ENCODE assay signal across 27 cellular contexts in the genomic region with DNA sequence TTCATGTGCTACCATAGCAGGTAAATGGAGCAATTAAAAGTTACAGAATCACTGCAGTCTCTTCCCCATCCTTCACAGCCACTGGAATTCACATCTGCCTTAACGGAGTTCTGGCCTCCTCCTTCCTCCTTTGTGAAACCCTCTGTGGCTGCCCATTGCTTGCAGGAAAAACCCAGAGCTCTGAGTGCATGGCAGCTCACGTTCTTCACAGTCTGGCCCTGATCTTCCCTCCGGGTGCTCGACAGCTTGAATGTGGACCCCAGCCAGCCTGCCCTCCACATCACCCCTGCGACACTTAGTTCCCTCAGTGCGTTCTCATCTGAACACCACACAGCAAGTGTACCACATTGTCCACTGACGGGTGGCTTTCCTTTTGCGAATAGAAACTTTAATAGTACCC.
"Had no signal": no experiment of that assay in that cellular context is flagged by ENCODE, and none has a peak within 500 bp of the region (broad histone marks: within the 10 kb centered on the region; RNA-seq: fewer than 3 reads in every experiment).

No MANE protein-coding gene starts in this region.

- H3K9me3 ChIP-seq: esophagus squamous epithelium, left ventricle myocardium inferior, lower lobe of right lung, pancreas, right lobe of liver, suprapubic skin, transverse colon, vagina had no signal

- H3K27me3 ChIP-seq: pancreas, right lobe of liver, suprapubic skin, transverse colon, vagina had no signal

- H3K9me3 Mint-ChIP-seq: effector memory CD8-positive, alpha-beta T cell; immature natural killer cell; natural killer cell; stimulated activated naive CD8-positive, alpha-beta T cell treated with anti-CD3 and anti-CD28 coated beads, Interleukin-15, amount 100 ng/mL, for 72 hours had no signal

- H3K27me3 Mint-ChIP-seq: stimulated activated naive CD8-positive, alpha-beta T cell treated with anti-CD3 and anti-CD28 coated beads, Interleukin-15, amount 100 ng/mL, for 72 hours had no signal

- ATAC-seq: effector memory CD8-positive, alpha-beta T cell; left colon; lower lobe of right lung; natural killer cell; right lobe of liver; stimulated activated naive CD8-positive, alpha-beta T cell treated with anti-CD3 and anti-CD28 coated beads, Interleukin-15, amount 100 ng/mL, for 72 hours had no signal

- H3K36me3 Mint-ChIP-seq: immature natural killer cell, natural killer cell had no signal

- H3K4me3 Mint-ChIP-seq: effector memory CD8-positive, alpha-beta T cell; immature natural killer cell; natural killer cell; stimulated activated naive CD8-positive, alpha-beta T cell treated with anti-CD3 and anti-CD28 coated beads, Interleukin-15, amount 100 ng/mL, for 72 hours had no signal

- H3K36me3 ChIP-seq: esophagus squamous epithelium, heart right ventricle, left ventricle myocardium inferior, lower lobe of right lung, pancreas, right lobe of liver, suprapubic skin, transverse colon, vagina had no signal

- H3K4me3 ChIP-seq: esophagus squamous epithelium, heart right ventricle, left ventricle myocardium inferior, lower lobe of right lung, pancreas, right lobe of liver, suprapubic skin, transverse colon, vagina had no signal

- H3K27ac Mint-ChIP-seq: effector memory CD8-positive, alpha-beta T cell; immature natural killer cell; natural killer cell had no signal

- H3K4me1 Mint-ChIP-seq: immature natural killer cell; natural killer cell; stimulated activated naive CD8-positive, alpha-beta T cell treated with anti-CD3 and anti-CD28 coated beads, Interleukin-15, amount 100 ng/mL, for 72 hours had no signal

- DNase-seq: cortex of kidney; effector memory CD8-positive, alpha-beta T cell; erythroblast; esophagus squamous epithelium; foreskin melanocyte; glutamatergic neuron; heart right ventricle; immature natural killer cell; islet precursor cell; kidney glomerular epithelial cell; left colon; left ventricle myocardium inferior; lower lobe of right lung; natural killer cell; occipital lobe; pancreas; right lobe of liver; small intestine; stimulated activated CD4-positive, alpha-beta T cell treated with anti-CD3 and anti-CD28 coated beads, Interleukin-12 subunit alpha, Interleukin-12 subunit beta, amount 100 ng/mL, for 4 hours; stimulated activated CD4-positive, alpha-beta T cell treated with anti-CD3 and anti-CD28 coated beads, Interleukin-1b, Interleukin-23, amount 100 ng/mL, for 48 hours; stimulated activated CD4-positive, alpha-beta T cell treated with anti-CD3 and anti-CD28 coated beads, Interleukin-4, amount 100 ng/mL, for 1 hour; stimulated activated CD8-positive, alpha-beta memory T cell treated with anti-CD3 and anti-CD28 coated beads, Interleukin-4, amount 100 ng/mL, for 48 hours; stimulated activated naive CD4-positive, alpha-beta T cell; stimulated activated naive CD8-positive, alpha-beta T cell treated with anti-CD3 and anti-CD28 coated beads, Interleukin-15, amount 100 ng/mL, for 72 hours; transverse colon had no signal

- H3K27ac ChIP-seq: esophagus squamous epithelium, heart right ventricle, left ventricle myocardium inferior, lower lobe of right lung, pancreas, suprapubic skin, transverse colon, vagina had no signal

- H3K4me1 ChIP-seq: left ventricle myocardium inferior, lower lobe of right lung, pancreas, right lobe of liver, transverse colon, vagina had no signal
